In genomic region chr9:130201974-130202373, GRCh38 we compare ENCODE assay signal across 1 cellular context.
TF ChIP-seq lines count a peak whose summit lies in the region.

No MANE protein-coding gene starts in this region.

TF ChIP-seq in HepG2, 621 proteins besides CTCF, POLR2A, EP300 and RAD21 (continued from another document):
- TF ChIP-seq ZNF281 (CRISPR knock-in tag; IDR thresholded peaks at IDR 0.05; ENCODE audit: borderline replicate concordance) (peak; percentile 76; the same call in 1 of the 2 replicates), ZNF234 (CRISPR knock-in tag; conservative IDR thresholded peaks at IDR 0.05) (no peak), ZBTB43 (CRISPR knock-in tag; conservative IDR thresholded peaks at IDR 0.05) (no peak), MTA3 (CRISPR knock-in tag; IDR thresholded peaks at IDR 0.05) (no peak), ZNF773 (CRISPR knock-in tag; IDR thresholded peaks at IDR 0.05; ENCODE audit: borderline replicate concordance) (no peak), CBFB (CRISPR knock-in tag; IDR thresholded peaks at IDR 0.05) (no peak), TFAP4 (IDR thresholded peaks at IDR 0.05; ENCODE audit: borderline replicate concordance, low read depth) (no peak), ZNF569 (CRISPR knock-in tag; IDR thresholded peaks at IDR 0.05; ENCODE audit: borderline replicate concordance) (no peak), PHB2 (IDR thresholded peaks at IDR 0.05; ENCODE audit: partially characterized antibody) (no peak), ZFY (CRISPR knock-in tag; IDR thresholded peaks at IDR 0.05) (0 out of 2 replicates have a peak, but pooled peaks have one; percentile 30), KMT2B (CRISPR knock-in tag; IDR thresholded peaks at IDR 0.05) (no peak), SKI (IDR thresholded peaks at IDR 0.05; ENCODE audit: partially characterized antibody) (peak; percentile 84), SMAD3 (CRISPR knock-in tag; IDR thresholded peaks at IDR 0.05) (no peak), SMAD9 (CRISPR knock-in tag; IDR thresholded peaks at IDR 0.05) (no peak), ZNF367 (CRISPR knock-in tag; IDR thresholded peaks at IDR 0.05; ENCODE audit: borderline replicate concordance) (no peak), ZMYM3 (CRISPR knock-in tag; IDR thresholded peaks at IDR 0.05) (peak; percentile 64), NCOR1 (IDR thresholded peaks at IDR 0.05; ENCODE audit: borderline replicate concordance, low read length) (peak; percentile 73), ZNF672 (CRISPR knock-in tag; IDR thresholded peaks at IDR 0.05) (no peak), PPARG (CRISPR knock-in tag; conservative IDR thresholded peaks at IDR 0.05) (peak; percentile 87), SIX1 (CRISPR knock-in tag; IDR thresholded peaks at IDR 0.05; ENCODE audit: borderline replicate concordance) (no peak), ADNP (CRISPR knock-in tag; IDR thresholded peaks at IDR 0.05) (no peak), ZNF205 (CRISPR knock-in tag; IDR thresholded peaks at IDR 0.05) (no peak)
TF ChIP-seq in HepG2: peak in this region for 51.
